Comparison of ENCODE assay signal across 13 cellular contexts in the genomic region with DNA sequence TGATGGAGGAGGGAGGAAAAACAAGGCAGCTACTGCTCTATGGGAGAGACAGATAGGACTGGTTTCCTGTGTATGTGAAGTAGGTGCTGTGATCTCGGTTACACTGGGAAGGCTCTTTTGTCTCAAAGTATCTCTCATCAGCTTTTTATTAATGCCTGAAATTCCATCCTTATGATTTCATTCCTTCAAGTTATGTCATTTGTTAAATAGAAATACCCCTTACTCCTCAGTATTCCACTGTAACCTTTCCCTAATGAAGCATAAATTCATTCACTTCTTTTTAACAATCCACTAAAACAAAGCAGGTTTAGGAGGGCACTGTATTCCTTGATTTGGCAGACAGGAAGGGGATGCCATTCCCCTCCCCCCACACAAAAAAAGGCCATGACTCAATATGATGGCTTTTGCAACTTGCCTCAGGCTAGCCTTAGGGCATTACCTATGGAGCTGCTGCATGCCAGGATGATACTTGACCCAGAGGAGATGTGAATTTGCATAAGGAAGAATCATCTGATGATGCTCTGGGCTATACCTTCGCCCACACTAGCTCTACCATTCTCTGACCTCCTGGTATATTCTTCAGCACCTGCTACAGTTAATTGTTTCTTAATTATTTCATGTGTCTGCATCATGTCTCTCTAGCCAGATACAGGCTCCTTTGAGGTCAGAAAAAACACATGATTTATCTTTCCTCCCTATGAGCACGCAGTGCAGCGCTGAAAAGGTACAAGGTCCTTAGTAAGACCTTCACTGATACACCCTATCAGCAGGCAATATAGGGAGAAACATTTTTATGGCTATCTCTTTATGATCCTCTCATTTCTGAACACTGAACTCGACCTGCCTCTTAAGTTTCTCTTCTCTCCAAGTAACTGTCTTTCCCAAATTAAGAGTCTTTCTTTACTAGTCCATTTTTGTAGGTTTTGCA. TPM values are rescaled to one million over a fixed set of nuclear protein-coding genes. Genes with fewer than 3 reads are reported as not detected.
A peak's percentile ranks its signal among the peaks of the same experiment; 100 is the strongest.
DNase-seq lines count a peak whose midpoint lies in the region; ATAC-seq, FAIRE-seq and TF ChIP-seq lines count a peak whose summit lies in the region.
"Had no signal": no experiment of that assay in that cellular context is flagged by ENCODE, and none has a peak within 500 bp of the region (broad histone marks: within the 10 kb centered on the region; RNA-seq: fewer than 3 reads in every experiment).

No MANE protein-coding gene starts in this region.

- H4K20me1 ChIP-seq in astrocyte (ENCODE audit: insufficient read depth, low read length) (peaks cover 62% of the 10 kb centered on the region), HepG2 (ENCODE audit: insufficient read depth, low read length) (no peaks in the 10 kb centered on the region)

- H3K4me3 Mint-ChIP-seq in CD4-positive, CD25-positive, alpha-beta regulatory T cell: peak overlapping the region in 2 of 4 donors; percentile 32 to 46
- H3K4me3 Mint-ChIP-seq in astrocyte (ENCODE audit: unreplicated experiment): no peak overlapping the region

- TF ChIP-seq POLR2A in HepG2 (IDR thresholded peaks at IDR 0.05; ENCODE audit: insufficient read depth in 1 of 2, low read depth in 2 of 2, low read length in 2 of 2) (no peak), lower leg skin (IDR thresholded peaks at IDR 0.05) (no peak)

- H3K9me3 Mint-ChIP-seq in CD4-positive, CD25-positive, alpha-beta regulatory T cell: peaks cover 0 to 2% (median 0%) of the 10 kb centered on the region in 7 donors
- H3K9me3 Mint-ChIP-seq in astrocyte (ENCODE audit: unreplicated experiment): no peaks in the 10 kb centered on the region

- in situ Hi-C loops in HepG2 (cut with HindIII; ENCODE audit: extremely low pct_ligation_motif_present, low pct_unique_long_range_greater_than_20kb): no loop called here

- H3K4me3 ChIP-seq in CD4-positive, CD25-positive, alpha-beta regulatory T cell (ENCODE audit: low read depth, low read length): peak overlapping the region; percentile 14
- H3K4me3 ChIP-seq in astrocyte (ENCODE audit: insufficient read depth, low read depth, low read length): no peak overlapping the region
- no peak overlapping the region for H3K4me3 ChIP-seq in HepG2 (replicated peaks in 1 of 3; ENCODE audit: insufficient read depth in 1 of 3, low read depth in 2 of 3, low read length in 3 of 3)
- H3K4me3 ChIP-seq in lower leg skin (ENCODE audit: low read depth, poor library complexity, severe bottlenecking): no peak overlapping the region
- H3K4me3 ChIP-seq: lower lobe of right lung had no signal

- H3K9me3 ChIP-seq in CD4-positive, CD25-positive, alpha-beta regulatory T cell (ENCODE audit: control insufficient read depth in 2 of 2, low read length in 2 of 2): no peaks in the 10 kb centered on the region
- no peaks in the 10 kb centered on the region for H3K9me3 ChIP-seq in astrocyte (ENCODE audit: insufficient read depth, low read depth, low read length)
- H3K9me3 ChIP-seq in HepG2 (ENCODE audit: low read length): no peaks in the 10 kb centered on the region
- H3K9me3 ChIP-seq: lower lobe of right lung had no signal

- H3K27me3 Mint-ChIP-seq in CD4-positive, CD25-positive, alpha-beta regulatory T cell: no peaks in the 10 kb centered on the region
- no peaks in the 10 kb centered on the region for H3K27me3 Mint-ChIP-seq in astrocyte (ENCODE audit: low read depth, unreplicated experiment)

- TF ChIP-seq RAD21 in HepG2 (CRISPR knock-in tag; IDR thresholded peaks at IDR 0.05): no peak

- TF ChIP-seq EP300 in HepG2 (IDR thresholded peaks at IDR 0.05; ENCODE audit: low read depth in 2 of 2, low read length in 2 of 2) (no peak), HepG2 (CRISPR knock-in tag; IDR thresholded peaks at IDR 0.05; ENCODE audit: borderline replicate concordance) (no peak)

- FAIRE-seq in astrocyte (lab: Jason Lieb, UNC) (no peak), HepG2 (lab: Jason Lieb, UNC) (no peak)

- CTCF ChIA-PET in HepG2 (lab: Yijun Ruan, JAX; ENCODE audit: low intra/inter-chr PET ratio, low total read pairs): no interaction called here

- H3K79me2 ChIP-seq in astrocyte (ENCODE audit: insufficient read depth, low read length): peaks cover 98% of the 10 kb centered on the region
- peaks cover 24% of the 10 kb centered on the region for H3K79me2 ChIP-seq in HepG2 (ENCODE audit: insufficient read depth, low read length)

- peak overlapping the region; percentile 23 to 77 (median 49) for H3K27ac Mint-ChIP-seq in CD4-positive, CD25-positive, alpha-beta regulatory T cell
- H3K27ac Mint-ChIP-seq in astrocyte (ENCODE audit: unreplicated experiment): peak overlapping the region; percentile 88

- H3K4me2 ChIP-seq in astrocyte (ENCODE audit: low read length) (peak overlapping the region; percentile 20), HepG2 (ENCODE audit: low read depth, low read length) (no peak overlapping the region)

- no peak for ATAC-seq in CD4-positive, CD25-positive, alpha-beta regulatory T cell (ENCODE audit: low read depth in 2 of 2)
- ATAC-seq in HG03442 (IDR thresholded peaks at IDR 0.05; ENCODE audit: unreplicated experiment) (peak; percentile 41), HepG2 (no peak), HG02981 (IDR thresholded peaks at IDR 0.05; ENCODE audit: unreplicated experiment) (no peak), HG03045 (IDR thresholded peaks at IDR 0.05; ENCODE audit: unreplicated experiment) (no peak)

- no peaks in the 10 kb centered on the region for H3K27me3 ChIP-seq in CD4-positive, CD25-positive, alpha-beta regulatory T cell (ENCODE audit: control insufficient read depth, insufficient read depth, low read length)
- H3K27me3 ChIP-seq in astrocyte (ENCODE audit: insufficient read depth, low read length) (no peaks in the 10 kb centered on the region), HepG2 (ENCODE audit: control insufficient read depth in 1 of 2, insufficient read depth in 2 of 2, low read length in 2 of 2) (no peaks in the 10 kb centered on the region)

- H3K36me3 Mint-ChIP-seq in CD4-positive, CD25-positive, alpha-beta regulatory T cell: peaks cover 15% of the 10 kb centered on the region
- H3K36me3 Mint-ChIP-seq in astrocyte (ENCODE audit: low read depth, unreplicated experiment): no peaks in the 10 kb centered on the region

- TF ChIP-seq CTCF in astrocyte (IDR thresholded peaks at IDR 0.05; ENCODE audit: insufficient read depth, low read depth, low read length) (no peak), HepG2 (CRISPR knock-in tag; IDR thresholded peaks at IDR 0.05) (no peak), lower leg skin (IDR thresholded peaks at IDR 0.05) (no peak)

- WGBS in HepG2 (ENCODE audit: low lambda C conversion rate): 95% methylated on average over 5 of the region's 5 CpGs
- 79 to 84% methylated on average over 5 of the region's 5 CpGs for WGBS in lower leg skin, 2 donors

- DNase-seq in CD4-positive, CD25-positive, alpha-beta regulatory T cell: no peak
- peak; percentile 77 for DNase-seq in astrocyte (ENCODE audit: low read depth)
- DNase-seq in HepG2 (ENCODE audit: low spot score): no peak
- DNase-seq in lower leg skin (ENCODE audit: low spot score in 2 of 2): no peak
- no peak for DNase-seq in NCI-H446 (lab: John Stamatoyannopoulos, UW)
- DNase-seq: activated CD4-positive, alpha-beta T cell treated with anti-CD3 and anti-CD28 coated beads, Interleukin-2, amount 50 U/mL, for 48 hours; GDM1; lower lobe of right lung; NK-92 treated with Interleukin-12 subunit alpha and Interleukin-12 subunit beta, amount 100 ng/mL, for 24 hours had no signal

- POLR2A ChIA-PET in HepG2 (lab: Yijun Ruan, JAX): no interaction called here

- H2AFZ ChIP-seq in astrocyte (ENCODE audit: low read depth, low read length) (no peak overlapping the region), HepG2 (ENCODE audit: low read length) (no peak overlapping the region)

- H3K4me1 ChIP-seq in CD4-positive, CD25-positive, alpha-beta regulatory T cell (ENCODE audit: control insufficient read depth, insufficient read depth, low read length, poor library complexity, severe bottlenecking): peaks cover 29% of the 10 kb centered on the region
- H3K4me1 ChIP-seq in astrocyte (ENCODE audit: insufficient read depth, low read length) (peaks cover 16% of the 10 kb centered on the region), HepG2 (ENCODE audit: insufficient read depth, low read length) (no peaks in the 10 kb centered on the region)

- intact Hi-C loops in HepG2 (cut with micrococcal nuclease; ENCODE audit: unreplicated experiment): no loop called here
- intact Hi-C loops in lower leg skin (cut with DNase I; ENCODE audit: low total_unique reads): no loop called here

- no TSS peak for BruUV-seq in HepG2 (replicated peaks; lab: Mats Ljungman, UMichigan)

- H3K4me1 Mint-ChIP-seq in CD4-positive, CD25-positive, alpha-beta regulatory T cell: peaks cover 63 to 91% (median 77%) of the 10 kb centered on the region in 4 donors
- peaks cover 27% of the 10 kb centered on the region for H3K4me1 Mint-ChIP-seq in astrocyte (ENCODE audit: low read depth, unreplicated experiment)

- H3K36me3 ChIP-seq in CD4-positive, CD25-positive, alpha-beta regulatory T cell (ENCODE audit: control insufficient read depth, insufficient read depth, low read length): peaks cover 4% of the 10 kb centered on the region
- no peaks in the 10 kb centered on the region for H3K36me3 ChIP-seq in astrocyte (ENCODE audit: insufficient read depth, low read length)
- no peaks in the 10 kb centered on the region; a peak in 3 of 5 replicates for H3K36me3 ChIP-seq in HepG2 (replicated peaks in 1 of 2; ENCODE audit: control insufficient read depth in 1 of 2, insufficient read depth in 2 of 2, low read length in 2 of 2)
- H3K36me3 ChIP-seq: lower lobe of right lung had no signal

- H3K9ac ChIP-seq in astrocyte (ENCODE audit: low read length): no peak overlapping the region
- no peak overlapping the region for H3K9ac ChIP-seq in HepG2 (ENCODE audit: insufficient read depth, low read depth, low read length)

- peak overlapping the region; percentile 25 for H3K27ac ChIP-seq in CD4-positive, CD25-positive, alpha-beta regulatory T cell (ENCODE audit: insufficient read depth, low read length, poor library complexity, severe bottlenecking)
- H3K27ac ChIP-seq in astrocyte (ENCODE audit: low read depth, low read length): peak overlapping the region; percentile 8
- no peak overlapping the region for H3K27ac ChIP-seq in HepG2 (ENCODE audit: extremely low read length, insufficient read depth, low read length)
- H3K27ac ChIP-seq: HL-60, lower lobe of right lung had no signal

RNA-seq across cellular contexts. Expression of gene NR3C1, which starts 26.3 kb away (rescaled TPM):
- 154 TPM for total RNA-seq in CD4-positive, CD25-positive, alpha-beta regulatory T cell
- 10 to 100 TPM; 62.5 to 85.5 (median 71.3) TPM for polyA plus RNA-seq in CD4-positive, CD25-positive, alpha-beta regulatory T cell
- total RNA-seq in astrocyte: 35.4 and 36.1 TPM in 2 replicates
- total RNA-seq in HepG2 (2016; rRNA removed; fragmentation: Illumina TruSeq; extraction: Trizol): 24.3 and 30.0 TPM in 2 replicates
- total RNA-seq in HepG2 (2016; cell fraction: cytosol; rRNA removed; fragmentation: Illumina TruSeq; extraction: Trizol; ENCODE audit: low read depth): 34.6 and 40.8 TPM in 2 replicates
- total RNA-seq in HepG2 (2016; cell fraction: insoluble cytoplasmic fraction; rRNA removed; fragmentation: Illumina TruSeq; extraction: Trizol): 27.6 and 29.7 TPM in 2 replicates
- total RNA-seq in HepG2 (2016; cell fraction: membrane; rRNA removed; fragmentation: Illumina TruSeq; extraction: Trizol): 42.6 and 43.8 TPM in 2 replicates
- total RNA-seq in HepG2 (2016; cell fraction: nucleus; rRNA removed; fragmentation: Illumina TruSeq; extraction: Trizol): 41.0 and 41.5 TPM in 2 replicates
- 8.9 and 10.0 TPM in 2 replicates for polyA plus RNA-seq in HepG2 (2011; rRNA removed)
- polyA plus RNA-seq in HepG2 (2011; cell fraction: cytosol; rRNA removed): 4.5 and 7.8 TPM in 2 replicates
- polyA plus RNA-seq in HepG2 (2011; cell fraction: nucleus; rRNA removed): 4.7 and 5.3 TPM in 2 replicates
- polyA plus RNA-seq in HepG2 (2012): 17.8 and 19.1 TPM in 2 replicates
- 0.48 and 0.52 TPM in 2 replicates for polyA plus RNA-seq in HepG2 (2016; cell fraction: cytosol; fragmentation: Illumina TruSeq; extraction: Trizol; ENCODE audit: low read depth)
- 14.7 and 15.8 TPM in 2 replicates for polyA plus RNA-seq in HepG2 (2016; cell fraction: insoluble cytoplasmic fraction; fragmentation: Illumina TruSeq; extraction: Trizol; ENCODE audit: low read depth)
- 3.1 and 3.3 TPM in 2 replicates for polyA plus RNA-seq in HepG2 (2016; cell fraction: membrane; fragmentation: Illumina TruSeq; extraction: Trizol; ENCODE audit: low read depth)
- polyA plus RNA-seq in HepG2 (2016; cell fraction: nucleus; fragmentation: Illumina TruSeq; extraction: Trizol; ENCODE audit: insufficient read depth, low read depth): 11.1 and 11.7 TPM in 2 replicates
- polyA minus RNA-seq in HepG2 (2011; rRNA and poly(A)+ RNA removed; ENCODE audit: low replicate concordance): 13.6 and 58.6 TPM in 2 replicates
- 18.9 and 21.2 TPM in 2 replicates for polyA minus RNA-seq in HepG2 (2011; cell fraction: cytosol; rRNA and poly(A)+ RNA removed)
- polyA minus RNA-seq in HepG2 (2011; cell fraction: nucleus; rRNA and poly(A)+ RNA removed): 45.3 and 61.3 TPM in 2 replicates
- 10 to 100 TPM; 40.4 to 55.0 (median 45.2) TPM for total RNA-seq in lower leg skin
